In genomic region chr13:99657848-99658265, GRCh38 we compare ENCODE assay signal across 8 cellular contexts. TPM values are rescaled to one million over a fixed set of nuclear protein-coding genes. Genes with fewer than 3 reads are reported as not detected.
DNase-seq lines count a peak whose midpoint lies in the region; ATAC-seq and TF ChIP-seq lines count a peak whose summit lies in the region.

No MANE protein-coding gene starts in this region.

- peaks cover 5 to 23% (median 19%) of the 10 kb centered on the region in 3 donors for H3K4me1 Mint-ChIP-seq in IgD-negative memory B cell

- peak overlapping the region; percentile 4 for H3K27ac ChIP-seq in parathyroid adenoma

- H3K9me3 ChIP-seq in parathyroid adenoma (ENCODE audit: control insufficient read depth, low read length): no peaks in the 10 kb centered on the region

- DNase-seq in DMS53 (lab: John Stamatoyannopoulos, UW): peak; percentile 35
- no peak for DNase-seq in DMS53 treated with DMSO at 0.1 percent for 48 hours (lab: John Stamatoyannopoulos, UW; ENCODE audit: unreplicated experiment)
- peak; percentile 16 for DNase-seq in activated T-helper 9 cell treated with anti-CD3 and anti-CD28 coated beads, Interleukin-2, amount 50 U/mL, for 16 hours (ENCODE audit: low read depth)
- peak; percentile 26 for DNase-seq in globus pallidus (ENCODE audit: low spot score)
- DNase-seq in HK-2 (ENCODE audit: unreplicated experiment): no peak

- H3K27ac Mint-ChIP-seq in IgD-negative memory B cell: no peak overlapping the region

- H3K79me2 ChIP-seq in parathyroid adenoma: no peaks in the 10 kb centered on the region

- H3K4me3 ChIP-seq in parathyroid adenoma (ENCODE audit: low read depth, low read length): peak overlapping the region; percentile 11

- no peak for TF ChIP-seq CTCF in parathyroid adenoma (IDR thresholded peaks at IDR 0.05)

- H3K36me3 Mint-ChIP-seq in IgD-negative memory B cell: no peaks in the 10 kb centered on the region

- peaks cover 9% of the 10 kb centered on the region for H3K27me3 Mint-ChIP-seq in IgD-negative memory B cell

- no peaks in the 10 kb centered on the region for H3K27me3 ChIP-seq in parathyroid adenoma (ENCODE audit: control insufficient read depth, insufficient read depth, low read length)

- no peak overlapping the region for H2AFZ ChIP-seq in parathyroid adenoma

- H3K36me3 ChIP-seq in parathyroid adenoma (ENCODE audit: control insufficient read depth, insufficient read depth, low read length): no peaks in the 10 kb centered on the region

- peak overlapping the region; percentile 74 to 93 (median 87) for H3K4me3 Mint-ChIP-seq in IgD-negative memory B cell

- H3K9ac ChIP-seq in parathyroid adenoma: no peak overlapping the region

- no peak for ATAC-seq in GM18517 (IDR thresholded peaks at IDR 0.05; ENCODE audit: unreplicated experiment)

- H3K9me3 Mint-ChIP-seq in IgD-negative memory B cell: no peaks in the 10 kb centered on the region

- no peaks in the 10 kb centered on the region for H3K4me1 ChIP-seq in parathyroid adenoma

- peak overlapping the region; percentile 31 for H3K4me2 ChIP-seq in parathyroid adenoma (ENCODE audit: low read length)

RNA-seq across cellular contexts. Expression of gene CLYBL, which starts 51.4 kb away (rescaled TPM):
- 12.3 TPM for polyA plus RNA-seq in IgD-negative memory B cell

Comparison
In these comparisons a context has a peak if more than half of its experiments do, and no peak if none do; other contexts are left out.
1. DNase-seq: peak in DMS53 (single experiment), activated T-helper 9 cell treated with anti-CD3 and anti-CD28 coated beads, Interleukin-2, amount 50 U/mL, for 16 hours (single experiment) and globus pallidus (single experiment); none in DMS53 treated with DMSO at 0.1 percent for 48 hours (single experiment) and HK-2 (single experiment).